30 cellular contexts compared by ENCODE assay signal in the genomic region with DNA sequence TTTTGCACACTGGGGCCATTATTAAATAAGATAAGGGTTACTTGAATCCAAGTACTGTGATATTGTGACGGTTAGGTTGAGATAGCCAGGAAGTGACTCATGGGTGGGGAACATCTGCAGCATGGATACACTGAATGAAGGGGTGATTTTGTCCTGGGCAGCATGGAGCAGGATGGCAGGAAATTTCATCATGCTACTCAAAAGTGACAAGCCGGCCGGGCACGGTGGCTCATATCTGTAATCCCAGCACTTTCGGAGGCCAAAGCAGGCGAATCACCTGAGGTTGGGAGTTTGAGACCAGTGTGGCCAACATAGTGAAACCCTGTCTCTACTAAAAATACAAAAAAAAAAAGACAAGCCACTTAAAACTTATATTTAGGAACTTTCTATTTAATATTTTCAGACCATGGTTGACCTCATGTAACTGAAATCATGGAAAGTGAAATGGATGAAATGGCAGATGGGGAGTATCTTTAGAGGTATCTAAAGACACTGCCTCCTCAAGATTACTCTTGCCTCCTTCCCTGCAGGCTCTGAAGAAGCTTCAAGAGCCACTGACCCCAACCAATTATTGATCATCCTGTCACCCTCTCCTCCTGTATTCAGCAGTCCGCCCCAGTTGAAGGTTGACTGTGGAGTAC. TPM values are rescaled to one million over a fixed set of nuclear protein-coding genes. Genes with fewer than 3 reads are reported as not detected.
A peak's percentile ranks its signal among the peaks of the same experiment; 100 is the strongest.
DNase-seq lines count a peak whose midpoint lies in the region; ATAC-seq, FAIRE-seq and TF ChIP-seq lines count a peak whose summit lies in the region.
"Had no signal": no experiment of that assay in that cellular context is flagged by ENCODE, and none has a peak within 500 bp of the region (broad histone marks: within the 10 kb centered on the region; RNA-seq: fewer than 3 reads in every experiment).

No MANE protein-coding gene starts in this region.

- no peak for FAIRE-seq in GM12891 (lab: Jason Lieb, UNC)
- FAIRE-seq: islet of Langerhans had no signal

- intact Hi-C loops in posterior vena cava (cut with DNase I): no loop called here

- no peak for ATAC-seq in activated CD4-positive, CD25-positive, alpha-beta regulatory T cell treated with anti-CD3 and anti-CD28 coated beads, Interleukin-2, amount 50 U/mL, for 24 hours
- ATAC-seq: activated naive CD8-positive, alpha-beta T cell treated with anti-CD3 and anti-CD28 coated beads, Interleukin-2, amount 50 U/mL, for 24 hours; left ventricle myocardium superior; natural killer cell treated with Interleukin-12 subunit alpha and Interleukin-12 subunit beta and Interleukin-15 and Interleukin-18, amount 100 ng/mL, for 72 hours; right lobe of liver had no signal

- no peak overlapping the region for H3K4me3 ChIP-seq in fibroblast of mammary gland (ENCODE audit: control insufficient read depth, low read depth, low read length)
- H3K4me3 ChIP-seq: BLaER1, esophagus squamous epithelium, ovary, right lobe of liver, SK-N-MC had no signal

- no peak for TF ChIP-seq POLR2A in GM12891 (IDR thresholded peaks at IDR 0.05; ENCODE audit: low read depth, low read length)

- peak; percentile 33 for DNase-seq in Daoy (ENCODE audit: low read depth)
- DNase-seq in M059J (ENCODE audit: low read depth): peak; percentile 22
- peak; percentile 12 for DNase-seq in fibroblast of mammary gland (ENCODE audit: low read depth)
- DNase-seq in posterior vena cava (ENCODE audit: low spot score): peak; percentile 64
- no peak for DNase-seq in activated effector memory CD4-positive, alpha-beta T cell treated with Interleukin-2 at 50 U/mL for 16 hours
- DNase-seq in DMS79 (lab: John Stamatoyannopoulos, UW): no peak
- DNase-seq in GM12891 (ENCODE audit: insufficient read length, low spot score): no peak
- DNase-seq: activated CD4-positive, alpha-beta T cell treated with anti-CD3 and anti-CD28 coated beads for 48 hours; activated CD8-positive, alpha-beta memory T cell treated with anti-CD3 and anti-CD28 coated beads for 24 hours; activated effector memory CD4-positive, alpha-beta T cell treated with anti-CD3 and anti-CD28 coated beads, Interleukin-2, amount 50 U/mL, for 16 hours; activated naive CD8-positive, alpha-beta T cell treated with anti-CD3 and anti-CD28 coated beads, Interleukin-2, amount 50 U/mL, for 24 hours; Caco-2; central memory CD4-positive, alpha-beta T cell; dermis blood vessel endothelial cell; DND-41; esophagus squamous epithelium; left ventricle myocardium superior; NCI-H1105 treated with DMSO at 0.1 percent for 48 hours; NCI-H1930; NCI-H524 treated with DMSO at 0.1 percent for 48 hours; ovary; right lobe of liver; stimulated activated CD4-positive, alpha-beta T cell treated with anti-CD3 and anti-CD28 coated beads, Interleukin-12 subunit alpha, Interleukin-12 subunit beta, amount 100 ng/mL, for 4 hours; stimulated activated CD4-positive, alpha-beta T cell treated with anti-CD3 and anti-CD28 coated beads, Interleukin-4, amount 100 ng/mL, for 1 hour; trophoblast cell had no signal

- TF ChIP-seq CTCF in fibroblast of mammary gland (conservative IDR thresholded peaks at IDR 0.05; ENCODE audit: control insufficient read depth, insufficient read depth, low read depth, low read length): no peak

TF ChIP-seq in GM12891, 5 proteins besides CTCF, POLR2A, EP300 and RAD21:
- no peak for TF ChIP-seq SPI1 (IDR thresholded peaks at IDR 0.05; ENCODE audit: low read depth, low read length)
- no peak for TF ChIP-seq PAX5 (IDR thresholded peaks at IDR 0.05; ENCODE audit: insufficient read depth, low read length, severe bottlenecking)
- TF ChIP-seq POLR2AphosphoS5 (IDR thresholded peaks at IDR 0.05; ENCODE audit: low read depth, low read length): no peak
- no peak for TF ChIP-seq TAF1 (IDR thresholded peaks at IDR 0.05; ENCODE audit: low read depth, low read length)
- TF ChIP-seq POU2F2 (IDR thresholded peaks at IDR 0.05; ENCODE audit: low read depth, low read length): no peak

RNA-seq across cellular contexts. Expression of gene TRIM60, which starts 3.9 kb away (rescaled TPM):
- total RNA-seq in Daoy (2014; rRNA removed; shearing (Covaris generic)): not detected in 2 replicates
- total RNA-seq in M059J (2014; rRNA removed; shearing (Covaris generic)): not detected in 2 replicates
- total RNA-seq in posterior vena cava: not detected
- polyA plus RNA-seq in GM12891 (2012; ENCODE audit: low read depth, missing spikeins): not detected
- total RNA-seq: Caco-2; dermis blood vessel endothelial cell; esophagus squamous epithelium; left ventricle myocardium superior; natural killer cell treated with Interleukin-12 subunit alpha and Interleukin-12 subunit beta and Interleukin-15 and Interleukin-18, amount 100 ng/mL, for 72 hours; ovary; right lobe of liver had no signal
- polyA plus RNA-seq: ovary had no signal

RNA-seq across cellular contexts. Expression of gene TRIM75, which starts 25.8 kb away (rescaled TPM):
- total RNA-seq in Daoy (2014; rRNA removed; shearing (Covaris generic)): not detected in 2 replicates
- not detected in 2 replicates for total RNA-seq in M059J (2014; rRNA removed; shearing (Covaris generic))
- not detected for total RNA-seq in posterior vena cava
- not detected for polyA plus RNA-seq in GM12891 (2012; ENCODE audit: low read depth, missing spikeins)
- total RNA-seq: Caco-2; dermis blood vessel endothelial cell; esophagus squamous epithelium; left ventricle myocardium superior; natural killer cell treated with Interleukin-12 subunit alpha and Interleukin-12 subunit beta and Interleukin-15 and Interleukin-18, amount 100 ng/mL, for 72 hours; ovary; right lobe of liver had no signal
- polyA plus RNA-seq: ovary had no signal

RNA-seq across cellular contexts. Expression of gene TRIM61, which starts 50.4 kb away (rescaled TPM):
- total RNA-seq in Daoy (2014; rRNA removed; shearing (Covaris generic)): not detected in 2 replicates
- not detected in 2 replicates for total RNA-seq in M059J (2014; rRNA removed; shearing (Covaris generic))
- 1 to 10 TPM in 1 of 2 donors, under 1 TPM in 1; 0.90 to 1.9 TPM for total RNA-seq in posterior vena cava
- 0.05 TPM for polyA plus RNA-seq in GM12891 (2012; ENCODE audit: low read depth, missing spikeins)
- total RNA-seq: Caco-2, dermis blood vessel endothelial cell had no signal

Comparison
In these comparisons a context has a peak if more than half of its experiments do, and no peak if none do; other contexts are left out.
1. DNase-seq: peak in Daoy (single experiment), M059J (single experiment), fibroblast of mammary gland (single experiment) and posterior vena cava (single experiment); none in activated effector memory CD4-positive, alpha-beta T cell treated with Interleukin-2 at 50 U/mL for 16 hours (single experiment), DMS79 (single experiment) and GM12891 (single experiment).